8 cellular contexts compared by ENCODE assay signal in the genomic region with DNA sequence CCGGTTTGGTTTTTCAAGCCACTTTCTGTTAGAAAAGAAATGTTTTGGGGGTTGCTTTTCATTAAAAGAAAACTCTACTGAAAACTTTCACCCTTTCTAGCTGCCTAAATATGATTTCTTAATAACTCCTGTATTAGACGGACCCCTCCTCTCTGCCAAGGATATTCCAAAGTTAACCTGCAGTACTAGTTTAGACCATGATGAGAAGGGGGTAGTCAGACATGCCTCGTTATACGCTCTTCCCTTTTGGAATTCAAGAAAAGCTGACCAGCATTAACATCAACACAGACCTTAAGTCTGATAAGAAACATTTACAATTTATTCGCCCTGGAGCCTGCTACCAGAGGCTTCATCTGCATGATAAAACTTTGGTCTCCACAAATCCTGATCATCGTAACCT. TPM values are rescaled to one million over a fixed set of nuclear protein-coding genes. Genes with fewer than 3 reads are reported as not detected.
"Had no signal": no experiment of that assay in that cellular context is flagged by ENCODE, and none has a peak within 500 bp of the region (broad histone marks: within the 10 kb centered on the region; RNA-seq: fewer than 3 reads in every experiment).

No MANE protein-coding gene starts in this region.

- ATAC-seq: HCT116, K562 had no signal

- DNase-seq: GM23248, H7, HFFc6, IMR-90, KG1 had no signal

- H3K27ac ChIP-seq: GM23248 had no signal

- H3K4me3 Mint-ChIP-seq: HFFc6 had no signal

- H2AFZ ChIP-seq: GM23248 had no signal

- H3K27ac Mint-ChIP-seq: HFFc6 had no signal

- H3K4me3 ChIP-seq: GM23248, K562 had no signal

- H3K9me3 Mint-ChIP-seq: HFFc6 had no signal

RNA-seq across cellular contexts. Expression of gene SLC25A52, which starts 16.0 kb away (rescaled TPM):
- total RNA-seq: GM23248, H7, HFFc6, HT-29, IMR-90, K562 had no signal
- polyA plus RNA-seq: GM23248, IMR-90, K562 had no signal
